In the genomic region with DNA sequence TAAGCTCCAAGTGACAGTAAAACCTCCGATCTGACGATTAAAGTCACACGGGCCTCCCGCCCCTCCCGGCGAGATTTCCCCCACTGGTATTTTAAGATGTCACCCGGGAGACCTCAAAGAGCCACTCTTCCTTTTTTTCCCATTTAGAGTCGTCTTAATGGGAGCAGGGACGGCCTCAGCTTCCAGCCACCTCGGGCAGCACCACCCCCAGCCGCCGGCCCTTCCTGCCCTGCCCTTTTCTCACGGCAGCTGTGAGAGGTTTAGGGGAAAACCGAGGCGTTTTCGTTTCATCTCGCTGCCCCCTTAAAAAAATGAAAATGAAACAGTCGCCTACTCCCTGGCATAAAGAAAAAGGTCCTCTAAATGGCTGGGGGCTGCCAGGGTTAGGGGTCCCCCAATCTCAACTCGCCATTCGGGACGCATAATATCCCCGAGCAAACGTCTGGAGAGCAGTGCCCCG, we compare ENCODE assay signal across 8 cellular contexts. TPM values are rescaled to one million over a fixed set of nuclear protein-coding genes. Genes with fewer than 3 reads are reported as not detected.
DNase-seq lines count a peak whose midpoint lies in the region; ATAC-seq and TF ChIP-seq lines count a peak whose summit lies in the region.

No MANE protein-coding gene starts in this region.

- no peaks in the 10 kb centered on the region for H3K9me2 ChIP-seq in OCI-LY1 (ENCODE audit: low read depth, low read length)

- no peaks in the 10 kb centered on the region for H3K36me3 ChIP-seq in OCI-LY1 (ENCODE audit: insufficient read depth, low read length)
- H3K36me3 ChIP-seq in ascending aorta: no peaks in the 10 kb centered on the region
- H3K36me3 ChIP-seq in body of pancreas (replicated peaks in 1 of 2; ENCODE audit: insufficient read depth in 1 of 2, low read depth in 2 of 2): no peaks in the 10 kb centered on the region

- H3K27me3 Mint-ChIP-seq in naive thymus-derived CD8-positive, alpha-beta T cell: no peaks in the 10 kb centered on the region

- H3F3A ChIP-seq in OCI-LY1 (ENCODE audit: insufficient read depth, low read length): no peaks in the 10 kb centered on the region

- peaks cover 69% of the 10 kb centered on the region for H3K4me1 ChIP-seq in OCI-LY1 (ENCODE audit: insufficient read depth, low read length, severe bottlenecking)
- peaks cover 0 to 13% of the 10 kb centered on the region in 2 donors for H3K4me1 ChIP-seq in ascending aorta
- peaks cover 45% of the 10 kb centered on the region for H3K4me1 ChIP-seq in body of pancreas

- whole genome bisulfite sequencing in body of pancreas, 2 donors: 7 to 9% methylated on average over 24 of the region's 24 CpGs

- peak overlapping the region; percentile 65 for H3K4me3 ChIP-seq in OCI-LY1 (ENCODE audit: low read depth, low read length, poor library complexity, severe bottlenecking)
- H3K4me3 ChIP-seq in ascending aorta: peak overlapping the region; percentile 36 to 60
- H3K4me3 ChIP-seq in body of pancreas: no peak overlapping the region

- peak; percentile 65 for DNase-seq in ELF-1 (ENCODE audit: low read depth, low spot score)
- DNase-seq in ascending aorta (ENCODE audit: low spot score in 2 of 2): no peak
- DNase-seq in naive thymus-derived CD8-positive, alpha-beta T cell: peak in 9 of 10 donors; percentile 45 to 79 (median 67)
- DNase-seq in NCI-H1092 (lab: John Stamatoyannopoulos, UW): no peak
- DNase-seq in body of pancreas: no peak
- DNase-seq in SIG-M5 treated with dmso at 0.1 percent for 504 hours (lab: John Stamatoyannopoulos, UW; ENCODE audit: unreplicated experiment): no peak

- peaks cover 30 to 70% (median 69%) of the 10 kb centered on the region in 4 donors for H3K4me1 Mint-ChIP-seq in naive thymus-derived CD8-positive, alpha-beta T cell

- H3K4me3 Mint-ChIP-seq in naive thymus-derived CD8-positive, alpha-beta T cell: peak overlapping the region; percentile 89 to 99 (median 98)

- H2AFZ ChIP-seq in OCI-LY1 (ENCODE audit: low read length): no peak overlapping the region

- H3K27ac Mint-ChIP-seq in naive thymus-derived CD8-positive, alpha-beta T cell: peak overlapping the region; percentile 88 to 100 (median 98)

- TF ChIP-seq POLR2A in body of pancreas (IDR thresholded peaks at IDR 0.05): no peak

- peaks cover 4 to 39% (median 16%) of the 10 kb centered on the region in 3 donors for H3K36me3 Mint-ChIP-seq in naive thymus-derived CD8-positive, alpha-beta T cell

- no peaks in the 10 kb centered on the region for H3K9me3 Mint-ChIP-seq in naive thymus-derived CD8-positive, alpha-beta T cell

- POLR2A ChIA-PET in naive thymus-derived CD8-positive, alpha-beta T cell (lab: Charles Lee): interaction anchor here (0.5 to 11.0 kb wide), 22 partner anchors 11 to 1559 kb away, joined by 3 to 290 read pairs (median 10); a partner anchor contains a TSS

- H3K4me2 ChIP-seq in OCI-LY1 (ENCODE audit: low read length): peak overlapping the region; percentile 62

- H3K27ac ChIP-seq in OCI-LY1 (ENCODE audit: low read depth, low read length, poor library complexity, severe bottlenecking) (peak overlapping the region; percentile 1), ascending aorta (peak overlapping the region in 1 of 2 donors; percentile 57), body of pancreas (no peak overlapping the region)

- peak overlapping the region; percentile 48 for H3K9ac ChIP-seq in OCI-LY1 (ENCODE audit: low read length)

- peak in 1 of 2 donors; percentile 0 for ATAC-seq in naive thymus-derived CD8-positive, alpha-beta T cell
- ATAC-seq in GM21786 (IDR thresholded peaks at IDR 0.05; ENCODE audit: unreplicated experiment) (no peak), body of pancreas (no peak)

- intact Hi-C loops in ascending aorta (cut with DNase I) (loop anchor here (10.0 kb wide), 1 partner anchor 266 kb away; no protein-coding TSS in a partner anchor), body of pancreas (cut with DNase I) (no loop called here)

- H3K27me3 ChIP-seq in OCI-LY1 (ENCODE audit: insufficient read depth, low read length) (no peaks in the 10 kb centered on the region), ascending aorta (peaks cover 3% of the 10 kb centered on the region), body of pancreas (peaks cover 0 to 52% of the 10 kb centered on the region in 2 donors)

- no peaks in the 10 kb centered on the region for H4K20me1 ChIP-seq in OCI-LY1 (ENCODE audit: insufficient read depth, low read length)

- TF ChIP-seq CTCF in OCI-LY1 (IDR thresholded peaks at IDR 0.05; ENCODE audit: low read length) (no peak), ascending aorta (IDR thresholded peaks at IDR 0.05) (no peak), body of pancreas (IDR thresholded peaks at IDR 0.05) (no peak)

- H3K9me3 ChIP-seq in OCI-LY1 (ENCODE audit: low read length) (no peaks in the 10 kb centered on the region), ascending aorta (no peaks in the 10 kb centered on the region), body of pancreas (no peaks in the 10 kb centered on the region)

- H3K79me2 ChIP-seq in OCI-LY1 (ENCODE audit: insufficient read depth, low read length): no peaks in the 10 kb centered on the region

RNA-seq across cellular contexts. Expression of a gene that starts 1.4 kb away (rescaled TPM):
- total RNA-seq in ascending aorta (0.21 TPM), body of pancreas (under 1 TPM in 1 of 2 donors, not detected in 1; 0.26 TPM)
- total RNA-seq in naive thymus-derived CD8-positive, alpha-beta T cell: 10 to 100 TPM; 87.1 to 95.3 TPM
- 10 to 100 TPM; 22.0 to 64.0 (median 54.0) TPM for polyA plus RNA-seq in naive thymus-derived CD8-positive, alpha-beta T cell

Comparison
In these comparisons a context has a peak if more than half of its experiments do, and no peak if none do; other contexts are left out.
1. DNase-seq: peak in ELF-1 (single experiment) and naive thymus-derived CD8-positive, alpha-beta T cell (9 of 10); none in ascending aorta (0 of 2), NCI-H1092 (single experiment), body of pancreas (0 of 4) and SIG-M5 treated with dmso at 0.1 percent for 504 hours (single experiment).
2. H3K4me3 ChIP-seq: peak in OCI-LY1 (single experiment) and ascending aorta (2 of 2); none in body of pancreas (0 of 2).
3. RNA of a gene that starts 1.4 kb away (total RNA-seq): 87.1 to 95.3 TPM in naive thymus-derived CD8-positive, alpha-beta T cell; 0.26 TPM in body of pancreas and 0.21 TPM in ascending aorta (single experiment); every median in the first group is over 10 times any median in the second.